1 cellular context compared by ENCODE assay signal in genomic region chr3:40516201-40516600, GRCh38.
TF ChIP-seq lines count a peak whose summit lies in the region.

No MANE protein-coding gene starts in this region.

TF ChIP-seq in HepG2, 621 proteins besides CTCF, POLR2A, EP300 and RAD21:
- no peak for TF ChIP-seq DMTF1 (CRISPR knock-in tag; IDR thresholded peaks at IDR 0.05)
- TF ChIP-seq HNRNPUL1 (IDR thresholded peaks at IDR 0.05; ENCODE audit: low read depth, low read length) = no peak
- TF ChIP-seq KDM1A (CRISPR knock-in tag; IDR thresholded peaks at IDR 0.05) = no peak
- no peak for TF ChIP-seq ZNF292 (CRISPR knock-in tag; IDR thresholded peaks at IDR 0.05; ENCODE audit: borderline replicate concordance, low read depth)
- no peak for TF ChIP-seq NCOA2 (CRISPR knock-in tag; IDR thresholded peaks at IDR 0.05)
- TF ChIP-seq GPN1 (CRISPR knock-in tag; IDR thresholded peaks at IDR 0.05; ENCODE audit: borderline replicate concordance) = no peak
- TF ChIP-seq ATF5 (CRISPR knock-in tag; IDR thresholded peaks at IDR 0.05; ENCODE audit: low read depth) = no peak
- no peak for TF ChIP-seq DMAP1 (CRISPR knock-in tag; IDR thresholded peaks at IDR 0.05)
- no peak for TF ChIP-seq STAT5B (CRISPR knock-in tag; IDR thresholded peaks at IDR 0.05)
